Comparison of ENCODE assay signal across 15 cellular contexts in the genomic region with DNA sequence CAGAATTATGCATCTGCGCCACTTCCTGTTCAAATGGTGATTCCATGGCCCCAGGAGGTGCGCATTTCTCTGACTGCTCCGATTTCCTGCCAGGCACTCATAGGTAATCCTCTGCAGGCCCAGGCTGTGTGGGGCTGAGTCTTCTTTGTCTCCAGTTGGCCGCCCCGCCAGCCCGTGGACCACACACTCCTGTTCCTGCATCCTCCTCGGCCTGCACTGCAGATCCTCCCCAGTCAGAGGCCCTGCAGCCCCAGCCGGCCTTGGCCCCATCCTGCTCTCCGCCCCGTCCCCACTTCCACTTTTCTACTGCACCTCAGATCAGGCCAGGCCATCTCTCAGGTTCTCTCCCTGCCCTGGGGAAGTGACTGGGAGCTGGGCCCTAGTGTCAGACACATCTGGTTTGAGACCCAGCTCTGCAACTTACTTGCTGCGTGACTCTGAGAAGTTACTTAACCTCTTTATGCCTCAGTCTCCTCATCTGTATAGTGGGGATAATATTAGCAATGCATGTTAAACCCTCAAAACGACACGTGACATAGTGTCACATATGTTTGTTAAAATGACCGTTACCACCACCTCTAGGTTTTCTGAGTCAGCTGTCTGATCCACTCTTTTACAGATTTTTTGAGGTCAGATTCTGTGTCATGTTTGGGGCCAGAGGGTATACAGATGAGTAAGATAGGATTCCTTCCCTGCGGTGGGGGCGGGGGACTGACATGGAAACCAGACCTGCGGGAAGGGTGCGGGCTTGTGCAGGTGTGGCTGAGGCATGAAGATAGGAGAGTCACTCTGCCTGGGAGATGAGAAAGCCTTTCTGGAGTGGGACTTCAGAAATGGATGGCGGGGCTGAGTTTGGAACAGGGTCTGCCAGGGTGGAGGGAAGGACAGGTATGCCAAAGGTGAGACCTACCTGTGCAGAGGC. TPM values are rescaled to one million over a fixed set of nuclear protein-coding genes. Genes with fewer than 3 reads are reported as not detected.
A peak's percentile ranks its signal among the peaks of the same experiment; 100 is the strongest.
DNase-seq lines count a peak whose midpoint lies in the region; ATAC-seq and TF ChIP-seq lines count a peak whose summit lies in the region.
"Had no signal": no experiment of that assay in that cellular context is flagged by ENCODE, and none has a peak within 500 bp of the region (broad histone marks: within the 10 kb centered on the region; RNA-seq: fewer than 3 reads in every experiment).

No MANE protein-coding gene starts in this region.

- H3K27me3 Mint-ChIP-seq in WTC11 (ENCODE audit: low read depth) = no peaks in the 10 kb centered on the region

- POLR2A ChIA-PET in WTC11 (lab: Charles Lee) = no interaction called here

- no peaks in the 10 kb centered on the region for H3K9me3 Mint-ChIP-seq in WTC11
- H3K9me3 Mint-ChIP-seq: T-helper 1 cell treated with Interleukin-12 subunit alpha and Interleukin-12 subunit beta and Interleukin-4 antibody, amounts not matched to agents 30 μg/mL and 1 μg/mL, for 36 hours had no signal

- H3K27ac Mint-ChIP-seq in WTC11 = peak overlapping the region; percentile 58; the same call in 1 of the 2 replicates
- H3K27ac Mint-ChIP-seq: T-helper 1 cell treated with Interleukin-12 subunit alpha and Interleukin-12 subunit beta and Interleukin-4 antibody, amounts not matched to agents 30 μg/mL and 1 μg/mL, for 36 hours had no signal

- H3K4me3 Mint-ChIP-seq in WTC11 = no peak overlapping the region
- H3K4me3 Mint-ChIP-seq: T-helper 1 cell treated with Interleukin-12 subunit alpha and Interleukin-12 subunit beta and Interleukin-4 antibody, amounts not matched to agents 30 μg/mL and 1 μg/mL, for 36 hours had no signal

- peaks cover 16% of the 10 kb centered on the region for H3K4me1 Mint-ChIP-seq in WTC11

- CTCF ChIA-PET in WTC11 (lab: Charles Lee) = interaction anchor here (2.5 to 3.8 kb wide), 2 partner anchors 15 to 33 kb away, joined by 7 to 21 read pairs; no protein-coding TSS in a partner anchor

- ATAC-seq in WTC11 = no peak
- no peak for ATAC-seq in GM18505 (IDR thresholded peaks at IDR 0.05; ENCODE audit: unreplicated experiment)
- ATAC-seq: gastrocnemius medialis had no signal

- in situ Hi-C loops in GM13976 (cut with MboI; ENCODE audit: low sequenced_read_pairs, unreplicated experiment) = no loop called here

- H3K36me3 Mint-ChIP-seq in WTC11 = no peaks in the 10 kb centered on the region

- no peak for TF ChIP-seq CTCF in GM13976 (IDR thresholded peaks at IDR 0.05; ENCODE audit: borderline replicate concordance, control extremely low read depth, extremely low read depth, insufficient read depth, missing control alignments)
- TF ChIP-seq CTCF in WTC11 (IDR thresholded peaks at IDR 0.05) = no peak

- no peak for TF ChIP-seq POLR2A in GM18505 (IDR thresholded peaks at IDR 0.05; ENCODE audit: borderline replicate concordance, extremely low read depth, insufficient read depth, insufficient read length)

- DNase-seq in GM13976 (ENCODE audit: low spot score) = peak; percentile 26
- peak; percentile 28 to 38 for DNase-seq in NOMO-1 (lab: John Stamatoyannopoulos, UW; ENCODE audit: unreplicated experiment in 2 of 2)
- peak; percentile 13 for DNase-seq in WTC11 (ENCODE audit: low spot score)
- peak; percentile 43 for DNase-seq in mesenteric fat pad (ENCODE audit: low spot score)
- DNase-seq in KG1 (lab: John Stamatoyannopoulos, UW) = no peak
- no peak for DNase-seq in NCI-H345 (lab: John Stamatoyannopoulos, UW)
- no peak for DNase-seq in RPMI8226
- DNase-seq: activated naive CD4-positive, alpha-beta T cell; gastrocnemius medialis; NCI-H1092 treated with DMSO at 0.1 percent for 48 hours; NCI-H2107; NCI-H69; stimulated activated CD4-positive, alpha-beta T cell treated with anti-CD3 and anti-CD28 coated beads, Interleukin-4, amount 100 ng/mL, for 24 hours had no signal

TF ChIP-seq in WTC11, 78 proteins besides CTCF, POLR2A, EP300 and RAD21:
- no peak for TF ChIP-seq JUN (CRISPR knock-in tag; IDR thresholded peaks at IDR 0.05)
- TF ChIP-seq ZBTB21 (CRISPR knock-in tag; IDR thresholded peaks at IDR 0.05; ENCODE audit: borderline replicate concordance) = no peak

RNA-seq across cellular contexts. Expression of a gene that starts 12.8 kb away (rescaled TPM):
- total RNA-seq in WTC11 (2021) = 47.3 to 54.9 TPM (median 50.9 TPM) in 3 replicates
- 1.8 TPM for total RNA-seq in mesenteric fat pad

Comparison
In these comparisons a context has a peak if more than half of its experiments do, and no peak if none do; other contexts are left out.
1. DNase-seq: peak in GM13976 (single experiment), NOMO-1 (2 of 2), WTC11 (single experiment) and mesenteric fat pad (single experiment); none in KG1 (single experiment), NCI-H345 (single experiment) and RPMI8226 (single experiment).
2. RNA of a gene that starts 12.8 kb away (total RNA-seq): 47.3 to 54.9 TPM in WTC11; 1.8 TPM in mesenteric fat pad (single experiment); every median in the first group is over 10 times any median in the second.